8 cellular contexts compared by ENCODE assay signal in genomic region chr20:63574156-63574828, GRCh38. TPM values are rescaled to one million over a fixed set of nuclear protein-coding genes. Genes with fewer than 3 reads are reported as not detected.
A peak's percentile ranks its signal among the peaks of the same experiment; 100 is the strongest.
DNase-seq lines count a peak whose midpoint lies in the region; ATAC-seq, FAIRE-seq and TF ChIP-seq lines count a peak whose summit lies in the region.

HELZ2 (minus strand) TSS chr20:63574239; CDS start chr20:63572385, 1,854 bp downstream.

- peak within 1 kb of the TSS; percentile 73 to 87 for H3K4me3 Mint-ChIP-seq in H9

- no peak within 1 kb of the TSS for H2BK15ac ChIP-seq in H9 (ENCODE audit: low read depth, low read length)

- no peaks in the 10 kb centered on the region for H3K27me3 ChIP-seq in H9 (ENCODE audit: insufficient read depth, low read length)

- H3K4me2 ChIP-seq in H9 (ENCODE audit: insufficient read depth, insufficient read length, low read length) = peak within 1 kb of the TSS; percentile 72

- no peak within 1 kb of the TSS for H2BK5ac ChIP-seq in H9 (ENCODE audit: insufficient read length, low read length)

- ATAC-seq in mucosa of descending colon (peak; percentile 95), HG03469 (IDR thresholded peaks at IDR 0.05; ENCODE audit: unreplicated experiment) (no peak)
- peak; percentile 76 for ATAC-seq in stimulated activated naive CD8-positive, alpha-beta T cell treated with anti-CD3 and anti-CD28 coated beads, Interleukin-15, Interleukin-2, amounts not matched to agents 100 U/mL and 50 U/mL, for 24 hours

- H3K36me3 ChIP-seq in mucosa of descending colon (ENCODE audit: low read depth) = no peaks in the 10 kb centered on the region

- peak within 1 kb of the TSS; percentile 81 for H3K4me3 ChIP-seq in epithelial cell of esophagus (ENCODE audit: low read length)
- H3K4me3 ChIP-seq in mucosa of descending colon = peak within 1 kb of the TSS; percentile 57

- H2BK20ac ChIP-seq in H9 (ENCODE audit: low read depth, low read length, poor library complexity, severe bottlenecking) = no peak within 1 kb of the TSS

- no peak within 1 kb of the TSS for H4K91ac ChIP-seq in H9 (ENCODE audit: insufficient read length, low read depth, low read length)

- H4K5ac ChIP-seq in H9 (ENCODE audit: insufficient read length, low read depth, low read length) = no peak within 1 kb of the TSS

- DNase-seq in D721Med (ENCODE audit: insufficient read length, low spot score) = peak; percentile 75
- peak; percentile 80 for DNase-seq in H9
- DNase-seq in NCI-H748 (lab: John Stamatoyannopoulos, UW; ENCODE audit: unreplicated experiment) = peak; percentile 62
- peak; percentile 48 to 58 for DNase-seq in activated CD8-positive, alpha-beta memory T cell treated with anti-CD3 and anti-CD28 coated beads for 4 hours (ENCODE audit: low read depth in 2 of 2)
- peak; percentile 67 for DNase-seq in epithelial cell of esophagus (ENCODE audit: low read depth)
- peak; percentile 87 to 88 (median 88) for DNase-seq in mucosa of descending colon
- peak; percentile 62 for DNase-seq in stimulated activated naive CD8-positive, alpha-beta T cell treated with anti-CD3 and anti-CD28 coated beads, Interleukin-15, Interleukin-2, amounts not matched to agents 100 U/mL and 50 U/mL, for 24 hours

- peak within 1 kb of the TSS; percentile 71; the same call in 1 of the 2 replicates for H3K14ac ChIP-seq in H9 (ENCODE audit: insufficient read depth, low read length)

- H3K9me3 Mint-ChIP-seq in H9 = no peaks in the 10 kb centered on the region

- no peak within 1 kb of the TSS for H3K27ac Mint-ChIP-seq in H9

- no peaks in the 10 kb centered on the region for H3K36me3 Mint-ChIP-seq in H9 (ENCODE audit: insufficient read depth in 1 of 3, low read depth in 3 of 3)

- H3K27me3 Mint-ChIP-seq in H9 (ENCODE audit: low read depth) = no peaks in the 10 kb centered on the region; the same call in 1 of the 2 replicates

- peaks cover 4 to 13% of the 10 kb centered on the region in 2 experiments; a peak in 3 of 4 replicates for H3K4me1 Mint-ChIP-seq in H9

- H2AFZ ChIP-seq in H9 (ENCODE audit: low read length) = no peak within 1 kb of the TSS

- intact Hi-C loops in mucosa of descending colon (cut with DNase I, micrococcal nuclease) = no loop called here

- H3K9me3 ChIP-seq in H9 (ENCODE audit: control insufficient read depth, low read depth, low read length) (no peaks in the 10 kb centered on the region), mucosa of descending colon (no peaks in the 10 kb centered on the region)

- H4K8ac ChIP-seq in H9 (replicated peaks; ENCODE audit: insufficient read length, low read depth, low read length) = no peak within 1 kb of the TSS

- no peak within 1 kb of the TSS for H3T11ph ChIP-seq in H9 (ENCODE audit: low read length)

- peak within 1 kb of the TSS; percentile 48 for H3K9ac ChIP-seq in H9 (ENCODE audit: extremely low read depth, insufficient read length, low read length)

- FAIRE-seq in D721Med (lab: Jason Lieb, UNC) = no peak

- H3K4me1 ChIP-seq in H9 (ENCODE audit: insufficient read depth, low read length) (no peaks in the 10 kb centered on the region), mucosa of descending colon (ENCODE audit: low read depth) (peaks cover 15% of the 10 kb centered on the region)

- H3K23ac ChIP-seq in H9 (ENCODE audit: insufficient read length, low read depth, low read length) = no peak within 1 kb of the TSS

- no peak within 1 kb of the TSS for H3K27ac ChIP-seq in H9 (ENCODE audit: insufficient read length, low read depth, low read length)

- H4K20me1 ChIP-seq in H9 (ENCODE audit: control insufficient read depth, insufficient read depth, insufficient read length) = no peaks in the 10 kb centered on the region

- H2BK12ac ChIP-seq in H9 (ENCODE audit: insufficient read length, low read depth, low read length) = no peak within 1 kb of the TSS

- WGBS in H9 (ENCODE audit: extremely low coverage, insufficient read length, low lambda C conversion rate) = no CpG with 5 or more reads among the region's 40 CpGs

- H3K79me2 ChIP-seq in H9 (ENCODE audit: insufficient read depth, low read length) = no peaks in the 10 kb centered on the region

- H3K56ac ChIP-seq in H9 (ENCODE audit: insufficient read length, low read depth, low read length) = no peak within 1 kb of the TSS

- no peak within 1 kb of the TSS for H2AK5ac ChIP-seq in H9 (ENCODE audit: insufficient read length, low read length)

- H2BK120ac ChIP-seq in H9 (ENCODE audit: low read depth, low read length, poor library complexity, severe bottlenecking) = no peak within 1 kb of the TSS

- peaks cover 4% of the 10 kb centered on the region for H3K23me2 ChIP-seq in H9 (ENCODE audit: insufficient read length, low read depth, low read length, poor library complexity, severe bottlenecking)

- TF ChIP-seq CTCF in D721Med (IDR thresholded peaks at IDR 0.05; ENCODE audit: insufficient read depth, missing control alignments) (no peak), H9 (conservative IDR thresholded peaks at IDR 0.05) (no peak), epithelial cell of esophagus (IDR thresholded peaks at IDR 0.05; ENCODE audit: insufficient read depth, low read depth, low read length, missing control alignments) (no peak), mucosa of descending colon (IDR thresholded peaks at IDR 0.05) (no peak)

- no peak within 1 kb of the TSS for H3K18ac ChIP-seq in H9 (ENCODE audit: insufficient read length, low read depth, low read length)

- H3K79me1 ChIP-seq in H9 (ENCODE audit: insufficient read depth, low read depth, low read length, poor library complexity, severe bottlenecking) = no peaks in the 10 kb centered on the region

- H3K4ac ChIP-seq in H9 (ENCODE audit: low read depth, low read length) = no peak within 1 kb of the TSS

RNA-seq across cellular contexts. Expression of gene HELZ2, which starts in this region (rescaled TPM):
- total RNA-seq in H9 (2021) (27.9 and 29.3 TPM in 2 replicates), mucosa of descending colon (10 to 100 TPM; 35.4 to 49.3 (median 36.2) TPM)
